ENCODE assay signal across 14 cellular contexts in genomic region chr19:40453151-40453735, GRCh38. TPM values are rescaled to one million over a fixed set of nuclear protein-coding genes. Genes with fewer than 3 reads are reported as not detected.
DNase-seq lines count a peak whose midpoint lies in the region; TF ChIP-seq lines count a peak whose summit lies in the region.
"Had no signal": no experiment of that assay in that cellular context is flagged by ENCODE, and none has a peak within 500 bp of the region (broad histone marks: within the 10 kb centered on the region; RNA-seq: fewer than 3 reads in every experiment).

No MANE protein-coding gene starts in this region.

- H2AFZ ChIP-seq in osteoblast (ENCODE audit: low read length), result no peak overlapping the region

- DNase-seq in epithelial cell of prostate (ENCODE audit: low read depth, low spot score) (no peak), osteoblast (ENCODE audit: insufficient read length, low spot score, missing footprints) (peak; percentile 0), NCI-H2081 (lab: John Stamatoyannopoulos, UW) (no peak), DMS 273 treated with DMSO at 0.1 percent for 48 hours (lab: John Stamatoyannopoulos, UW) (no peak)
- DNase-seq: DMS153, NCI-H1105 treated with DMSO at 0.1 percent for 48 hours, NCI-H1930, NCI-H2171 treated with DMSO at 0.1 percent for 48 hours, NCI-H774, Right ventricle myocardium superior, SK-N-SH had no signal

- no peaks in the 10 kb centered on the region for H3K27me3 ChIP-seq in osteoblast (ENCODE audit: insufficient read depth, low read length)
- H3K27me3 ChIP-seq: BLaER1 had no signal

- H3K27ac ChIP-seq in HEK293 (ENCODE audit: extremely low read depth, low read depth, low read length) (peak overlapping the region; percentile 41; the same call in 1 of the 2 replicates), epithelial cell of prostate (peak overlapping the region; percentile 73), osteoblast (ENCODE audit: low read depth, low read length) (no peak overlapping the region)
- H3K27ac ChIP-seq: BLaER1, KMS-11 had no signal

- POLR2A ChIA-PET in HEK293 (lab: Yijun Ruan, JAX), result interaction anchor here (0.6 to 5.1 kb wide), 5 partner anchors 9 to 118 kb away, joined by 4 to 34 read pairs (median 5); partner anchors contain the start of genes BLVRB and SERTAD3

- H3K4me2 ChIP-seq in osteoblast (ENCODE audit: insufficient read depth, low read length), result no peak overlapping the region
- H3K4me2 ChIP-seq: BLaER1, KMS-11, SK-N-SH had no signal

- H3K36me3 ChIP-seq in HEK293 (ENCODE audit: control insufficient read depth in 2 of 2, insufficient read depth in 1 of 2, low read length in 2 of 2) (peaks cover 17 to 25% of the 10 kb centered on the region in 2 experiments; a peak in 2 of 3 replicates), osteoblast (ENCODE audit: insufficient read depth, low read length) (no peaks in the 10 kb centered on the region)

- CTCF ChIA-PET in HEK293 (lab: Yijun Ruan, JAX), result interaction anchor here (0.6 to 7.1 kb wide), 11 partner anchors 8 to 218 kb away, joined by 3 to 98 read pairs (median 6); partner anchors contain the start of gene BLVRB

- H4K20me1 ChIP-seq in osteoblast (ENCODE audit: insufficient read depth, low read length), result no peaks in the 10 kb centered on the region
- H4K20me1 ChIP-seq: BLaER1 had no signal

- H3K9me3 ChIP-seq in HEK293 (ENCODE audit: control insufficient read depth, insufficient read depth, low read depth, low read length) (no peaks in the 10 kb centered on the region; the same call in 1 of the 2 replicates), osteoblast (ENCODE audit: low read depth, low read length) (no peaks in the 10 kb centered on the region)
- H3K9me3 ChIP-seq: BLaER1, SK-N-SH had no signal

- TF ChIP-seq CTCF in HEK293 (tag by site-specific recombination; IDR thresholded peaks at IDR 0.05) (no peak), osteoblast (IDR thresholded peaks at IDR 0.05; ENCODE audit: extremely low read depth, low read depth, low read length) (no peak)

- H3K79me2 ChIP-seq in osteoblast (ENCODE audit: insufficient read depth, low read length), result no peaks in the 10 kb centered on the region

- H3K4me1 ChIP-seq in HEK293 (ENCODE audit: control insufficient read depth, insufficient read depth, low read length), result no peaks in the 10 kb centered on the region
- no peaks in the 10 kb centered on the region for H3K4me1 ChIP-seq in osteoblast (ENCODE audit: insufficient read depth, low read length)

- H3K4me3 ChIP-seq in HEK293 (ENCODE audit: low read depth, low read length), result no peak overlapping the region
- no peak overlapping the region for H3K4me3 ChIP-seq in osteoblast (ENCODE audit: insufficient read depth, low read length)
- H3K4me3 ChIP-seq: BLaER1 had no signal

TF ChIP-seq in HEK293, 187 proteins besides CTCF, POLR2A, EP300 and RAD21:
- no peak for TF ChIP-seq HOXC10 (CRISPR knock-in tag; IDR thresholded peaks at IDR 0.05)
- TF ChIP-seq ZSCAN5A (tag by site-specific recombination; IDR thresholded peaks at IDR 0.05), result no peak
- TF ChIP-seq, protein P1, sequence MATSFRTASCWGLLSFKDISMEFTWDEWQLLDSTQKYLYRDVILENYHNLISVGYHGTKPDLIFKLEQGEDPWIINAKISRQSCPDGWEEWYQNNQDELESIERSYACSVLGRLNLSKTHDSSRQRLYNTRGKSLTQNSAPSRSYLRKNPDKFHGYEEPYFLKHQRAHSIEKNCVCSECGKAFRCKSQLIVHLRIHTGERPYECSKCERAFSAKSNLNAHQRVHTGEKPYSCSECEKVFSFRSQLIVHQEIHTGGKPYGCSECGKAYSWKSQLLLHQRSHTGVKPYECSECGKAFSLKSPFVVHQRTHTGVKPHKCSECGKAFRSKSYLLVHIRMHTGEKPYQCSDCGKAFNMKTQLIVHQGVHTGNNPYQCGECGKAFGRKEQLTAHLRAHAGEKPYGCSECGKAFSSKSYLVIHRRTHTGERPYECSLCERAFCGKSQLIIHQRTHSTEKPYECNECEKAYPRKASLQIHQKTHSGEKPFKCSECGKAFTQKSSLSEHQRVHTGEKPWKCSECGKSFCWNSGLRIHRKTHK (tag by site-specific recombination; IDR thresholded peaks at IDR 0.05), result no peak
- TF ChIP-seq, protein P2, sequence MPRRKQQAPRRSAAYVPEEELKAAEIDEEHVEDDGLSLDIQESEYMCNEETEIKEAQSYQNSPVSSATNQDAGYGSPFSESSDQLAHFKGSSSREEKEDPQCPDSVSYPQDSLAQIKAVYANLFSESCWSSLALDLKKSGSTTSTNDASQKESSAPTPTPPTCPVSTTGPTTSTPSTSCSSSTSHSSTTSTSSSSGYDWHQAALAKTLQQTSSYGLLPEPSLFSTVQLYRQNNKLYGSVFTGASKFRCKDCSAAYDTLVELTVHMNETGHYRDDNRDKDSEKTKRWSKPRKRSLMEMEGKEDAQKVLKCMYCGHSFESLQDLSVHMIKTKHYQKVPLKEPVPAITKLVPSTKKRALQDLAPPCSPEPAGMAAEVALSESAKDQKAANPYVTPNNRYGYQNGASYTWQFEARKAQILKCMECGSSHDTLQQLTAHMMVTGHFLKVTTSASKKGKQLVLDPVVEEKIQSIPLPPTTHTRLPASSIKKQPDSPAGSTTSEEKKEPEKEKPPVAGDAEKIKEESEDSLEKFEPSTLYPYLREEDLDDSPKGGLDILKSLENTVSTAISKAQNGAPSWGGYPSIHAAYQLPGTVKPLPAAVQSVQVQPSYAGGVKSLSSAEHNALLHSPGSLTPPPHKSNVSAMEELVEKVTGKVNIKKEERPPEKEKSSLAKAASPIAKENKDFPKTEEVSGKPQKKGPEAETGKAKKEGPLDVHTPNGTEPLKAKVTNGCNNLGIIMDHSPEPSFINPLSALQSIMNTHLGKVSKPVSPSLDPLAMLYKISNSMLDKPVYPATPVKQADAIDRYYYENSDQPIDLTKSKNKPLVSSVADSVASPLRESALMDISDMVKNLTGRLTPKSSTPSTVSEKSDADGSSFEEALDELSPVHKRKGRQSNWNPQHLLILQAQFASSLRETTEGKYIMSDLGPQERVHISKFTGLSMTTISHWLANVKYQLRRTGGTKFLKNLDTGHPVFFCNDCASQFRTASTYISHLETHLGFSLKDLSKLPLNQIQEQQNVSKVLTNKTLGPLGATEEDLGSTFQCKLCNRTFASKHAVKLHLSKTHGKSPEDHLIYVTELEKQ (tag by site-specific recombination; IDR thresholded peaks at IDR 0.05; ENCODE audit: borderline replicate concordance), result no peak
- no peak for TF ChIP-seq ZNF654 (tag by site-specific recombination; IDR thresholded peaks at IDR 0.05; ENCODE audit: low read depth)
- TF ChIP-seq, protein P3, sequence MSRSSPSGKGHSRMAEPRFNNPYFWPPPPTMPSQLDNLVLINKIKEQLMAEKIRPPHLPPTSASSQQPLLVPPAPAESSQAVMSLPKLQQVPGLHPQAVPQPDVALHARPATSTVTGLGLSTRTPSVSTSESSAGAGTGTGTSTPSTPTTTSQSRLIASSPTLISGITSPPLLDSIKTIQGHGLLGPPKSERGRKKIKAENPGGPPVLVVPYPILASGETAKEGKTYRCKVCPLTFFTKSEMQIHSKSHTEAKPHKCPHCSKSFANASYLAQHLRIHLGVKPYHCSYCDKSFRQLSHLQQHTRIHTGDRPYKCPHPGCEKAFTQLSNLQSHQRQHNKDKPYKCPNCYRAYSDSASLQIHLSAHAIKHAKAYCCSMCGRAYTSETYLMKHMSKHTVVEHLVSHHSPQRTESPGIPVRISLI (tag by site-specific recombination; IDR thresholded peaks at IDR 0.05), result no peak
- TF ChIP-seq ZNF843 (tag by site-specific recombination; IDR thresholded peaks at IDR 0.05), result no peak
- no peak for TF ChIP-seq GLI2 (tag by site-specific recombination; IDR thresholded peaks at IDR 0.05; ENCODE audit: borderline replicate concordance, low read depth)
- TF ChIP-seq ZNF2 (tag by site-specific recombination; IDR thresholded peaks at IDR 0.05), result no peak
- no peak for TF ChIP-seq HIC1 (tag by site-specific recombination; IDR thresholded peaks at IDR 0.05)
- TF ChIP-seq ZSCAN16 (tag by site-specific recombination; IDR thresholded peaks at IDR 0.05), result no peak

RNA-seq across cellular contexts. Expression of gene SERTAD3, which starts 9.1 kb away (rescaled TPM):
- total RNA-seq in osteoblast, result 21.2 and 23.5 TPM in 2 replicates

RNA-seq across cellular contexts. Expression of gene BLVRB, which starts 12.3 kb away (rescaled TPM):
- total RNA-seq in osteoblast, result 75.7 and 82.2 TPM in 2 replicates

RNA-seq across cellular contexts. Expression of gene SPTBN4, which starts 13.6 kb away (rescaled TPM):
- 0.72 and 1.2 TPM in 2 replicates for total RNA-seq in osteoblast

RNA-seq across cellular contexts. Expression of gene SERTAD1, which starts 27.5 kb away (rescaled TPM):
- 15.2 and 15.3 TPM in 2 replicates for total RNA-seq in osteoblast

RNA-seq across cellular contexts. Expression of gene PRX, which starts 40.1 kb away (rescaled TPM):
- 2.7 and 3.3 TPM in 2 replicates for total RNA-seq in osteoblast
